In the genomic region with DNA sequence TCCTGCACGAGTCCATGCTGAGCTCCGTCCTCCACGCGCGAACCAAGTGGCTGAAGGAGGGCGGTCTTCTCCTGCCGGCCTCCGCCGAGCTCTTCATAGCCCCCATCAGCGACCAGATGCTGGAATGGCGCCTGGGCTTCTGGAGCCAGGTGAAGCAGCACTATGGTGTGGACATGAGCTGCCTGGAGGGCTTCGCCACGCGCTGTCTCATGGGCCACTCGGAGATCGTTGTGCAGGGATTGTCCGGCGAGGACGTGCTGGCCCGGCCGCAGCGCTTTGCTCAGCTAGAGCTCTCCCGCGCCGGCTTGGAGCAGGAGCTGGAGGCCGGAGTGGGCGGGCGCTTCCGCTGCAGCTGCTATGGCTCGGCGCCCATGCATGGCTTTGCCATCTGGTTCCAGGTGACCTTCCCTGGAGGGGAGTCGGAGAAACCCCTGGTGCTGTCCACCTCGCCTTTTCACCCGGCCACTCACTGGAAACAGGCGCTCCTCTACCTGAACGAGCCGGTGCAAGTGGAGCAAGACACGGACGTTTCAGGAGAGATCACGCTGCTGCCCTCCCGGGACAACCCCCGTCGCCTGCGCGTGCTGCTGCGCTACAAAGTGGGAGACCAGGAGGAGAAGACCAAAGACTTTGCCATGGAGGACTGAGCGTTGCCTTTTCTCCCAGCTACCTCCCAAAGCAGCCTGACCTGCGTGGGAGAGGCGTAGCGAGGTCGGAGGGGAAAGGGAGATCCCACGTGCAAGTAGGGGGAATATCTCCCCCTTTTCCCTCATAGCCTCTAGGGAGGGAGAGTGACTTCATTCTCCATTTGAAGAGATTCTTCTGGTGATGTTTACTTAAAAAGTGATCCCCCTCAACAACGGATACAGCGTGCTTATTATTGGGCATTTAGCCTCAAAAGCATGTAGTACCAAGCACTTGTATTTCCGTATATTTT, we compare ENCODE assay signal across 8 cellular contexts. TPM values are rescaled to one million over a fixed set of nuclear protein-coding genes. Genes with fewer than 3 reads are reported as not detected.
DNase-seq lines count a peak whose midpoint lies in the region; ATAC-seq and TF ChIP-seq lines count a peak whose summit lies in the region.

No MANE protein-coding gene starts in this region.

- H3K9ac ChIP-seq in liver (ENCODE audit: low read depth in 1 of 2, low read length in 2 of 2), result peak overlapping the region; percentile 24 to 78

- H3K4me1 ChIP-seq in liver (ENCODE audit: control insufficient read depth in 4 of 4, insufficient read depth in 4 of 4, low read length in 3 of 4), result peaks cover 0 to 11% (median 8%) of the 10 kb centered on the region in 4 donors

- TF ChIP-seq CTCF in liver (IDR thresholded peaks at IDR 0.05; ENCODE audit: low read depth, low read length, missing input control), result no peak

- H3K36me3 ChIP-seq in liver (ENCODE audit: control insufficient read depth in 4 of 4, insufficient read depth in 3 of 4, low read depth in 1 of 4, low read length in 3 of 4), result peaks cover 0 to 2% (median 0%) of the 10 kb centered on the region in 4 donors

- H3K27ac ChIP-seq in liver (ENCODE audit: low read depth in 1 of 2, low read length in 2 of 2), result peak overlapping the region; percentile 56 to 88

- H3K9me3 ChIP-seq in liver (ENCODE audit: control insufficient read depth in 4 of 4, low read length in 3 of 4), result no peaks in the 10 kb centered on the region

- no peaks in the 10 kb centered on the region for H3K27me3 ChIP-seq in liver (ENCODE audit: control insufficient read depth in 4 of 4, insufficient read depth in 4 of 4, low read length in 3 of 4)

- no peak for TF ChIP-seq RAD21 in liver (IDR thresholded peaks at IDR 0.05)

- ATAC-seq in HG02840 (IDR thresholded peaks at IDR 0.05; ENCODE audit: low FRiP score, unreplicated experiment), result peak; percentile 61

- peak; percentile 88 for DNase-seq in NCI-H82 (lab: John Stamatoyannopoulos, UW)
- DNase-seq in NCI-H82 treated with DMSO at 0.1 percent for 48 hours (lab: John Stamatoyannopoulos, UW; ENCODE audit: unreplicated experiment), result no peak
- peak; percentile 65 for DNase-seq in NCI-H146 treated with DMSO at 0.1 percent for 48 hours (lab: John Stamatoyannopoulos, UW; ENCODE audit: unreplicated experiment)
- DNase-seq in activated CD4-positive, alpha-beta T cell treated with anti-CD3 and anti-CD28 coated beads for 24 hours (ENCODE audit: low read depth in 2 of 2), result peak; percentile 24 to 38
- DNase-seq in dermis blood vessel endothelial cell, result peak; percentile 77
- DNase-seq in stimulated activated CD4-positive, alpha-beta T cell treated with anti-CD3 and anti-CD28 coated beads, Interleukin-4, amount 100 ng/mL, for 24 hours, result peak; percentile 41

- peak overlapping the region; percentile 83 to 100 (median 85) for H3K4me3 ChIP-seq in liver (ENCODE audit: low read depth in 1 of 3, low read length in 3 of 3)

- 7% methylated on average over 55 of the region's 55 CpGs for WGBS in liver

TF ChIP-seq in liver, 16 proteins besides CTCF, POLR2A, EP300 and RAD21:
- peak in 1 of 2 donors; percentile 14 for TF ChIP-seq GABPA (IDR thresholded peaks at IDR 0.05 in 1 of 2, conservative IDR thresholded peaks at IDR 0.05 in 1 of 2)
- TF ChIP-seq ATF3 (IDR thresholded peaks at IDR 0.05), result no peak

RNA-seq across cellular contexts. Expression of gene PRMT6, which starts 1.0 kb away (rescaled TPM):
- total RNA-seq in dermis blood vessel endothelial cell (18.4 and 21.2 TPM in 2 replicates), liver (10 to 100 TPM; 14.0 to 14.8 TPM)
- 10 to 100 TPM in 1 of 2 donors, 1 to 10 TPM in 1; 8.5 to 15.2 TPM for polyA plus RNA-seq in liver
